In genomic region chr2:182101263-182101662, GRCh38 we compare ENCODE assay signal across 11 cellular contexts.
DNase-seq lines count a peak whose midpoint lies in the region; ATAC-seq and TF ChIP-seq lines count a peak whose summit lies in the region.
"Had no signal": no experiment of that assay in that cellular context is flagged by ENCODE, and none has a peak within 500 bp of the region (broad histone marks: within the 10 kb centered on the region; RNA-seq: fewer than 3 reads in every experiment).

No MANE protein-coding gene starts in this region.

- H3K27me3 ChIP-seq in GM06990 (replicated peaks; ENCODE audit: control insufficient read depth, insufficient read depth, low read length), result no peaks in the 10 kb centered on the region
- no peaks in the 10 kb centered on the region for H3K27me3 ChIP-seq in GM23338 (ENCODE audit: insufficient read depth)
- H3K27me3 ChIP-seq in OCI-LY3 (ENCODE audit: low read depth, low read length), result no peaks in the 10 kb centered on the region
- no peaks in the 10 kb centered on the region for H3K27me3 ChIP-seq in iPS DF 6.9 (ENCODE audit: control insufficient read depth, insufficient read depth, low read length)
- H3K27me3 ChIP-seq: Peyer's patch had no signal

- H3K27ac Mint-ChIP-seq in GM23338, result peak overlapping the region; percentile 58; the same call in 1 of the 2 replicates
- H3K27ac Mint-ChIP-seq: dendritic cell treated with granulocyte-macrophage colony-stimulating factor and Interleukin-4, amounts not matched to agents 40 ng/mL and 50 ng/mL, for 4 days had no signal

- H3K36me3 Mint-ChIP-seq in GM23338 (ENCODE audit: low read depth), result no peaks in the 10 kb centered on the region

- no peak overlapping the region for H3K27ac ChIP-seq in GM23338 (ENCODE audit: low read depth)
- H3K27ac ChIP-seq in OCI-LY3 (ENCODE audit: low read length), result no peak overlapping the region
- no peak overlapping the region for H3K27ac ChIP-seq in iPS DF 6.9 (ENCODE audit: low read length)
- H3K27ac ChIP-seq: Peyer's patch had no signal

- no peak overlapping the region for H3K4me2 ChIP-seq in GM23338
- H3K4me2 ChIP-seq in OCI-LY3 (ENCODE audit: low read length), result no peak overlapping the region

- H2AFZ ChIP-seq in GM23338 (no peak overlapping the region), OCI-LY3 (ENCODE audit: low read depth, low read length) (no peak overlapping the region)

- TF ChIP-seq CTCF in GM06990 (IDR thresholded peaks at IDR 0.05; ENCODE audit: insufficient read depth, low read length, poor library complexity, severe bottlenecking), result peak; percentile 16
- TF ChIP-seq CTCF in GM23338 (conservative IDR thresholded peaks at IDR 0.05; ENCODE audit: low read depth in 2 of 2), result peak in 1 of 2 experiments; percentile 63; a peak in 3 of 4 replicates
- TF ChIP-seq CTCF in OCI-LY3 (IDR thresholded peaks at IDR 0.05; ENCODE audit: low read depth, low read length), result peak; percentile 38

- peak; percentile 61 for ATAC-seq in GM23338

- H3K9me3 Mint-ChIP-seq in GM23338, result no peaks in the 10 kb centered on the region
- H3K9me3 Mint-ChIP-seq: dendritic cell treated with granulocyte-macrophage colony-stimulating factor and Interleukin-4, amounts not matched to agents 40 ng/mL and 50 ng/mL, for 4 days had no signal

- no peaks in the 10 kb centered on the region for H3F3A ChIP-seq in GM23338 (replicated peaks; ENCODE audit: low read depth)

- peaks cover 5% of the 10 kb centered on the region; the same call in 1 of the 2 replicates for H3K4me1 ChIP-seq in GM23338 (ENCODE audit: insufficient read depth)
- H3K4me1 ChIP-seq in OCI-LY3 (ENCODE audit: low read length), result peaks cover 22% of the 10 kb centered on the region
- H3K4me1 ChIP-seq in iPS DF 6.9 (ENCODE audit: control insufficient read depth, insufficient read depth, low read length), result peaks cover 1% of the 10 kb centered on the region
- H3K4me1 ChIP-seq: Peyer's patch had no signal

- DNase-seq in GM06990 (ENCODE audit: extremely low read depth, insufficient read length), result no peak
- DNase-seq in GM23338 (ENCODE audit: low spot score), result peak; percentile 59
- peak; percentile 16 for DNase-seq in iPS DF 6.9 (ENCODE audit: low read depth, low spot score)
- no peak for DNase-seq in NK-92 treated with Interleukin-12 subunit alpha and Interleukin-12 subunit beta, amount 100 ng/mL, for 24 hours (lab: John Stamatoyannopoulos, UW)
- no peak for DNase-seq in activated CD4-positive, CD25-positive, alpha-beta regulatory T cell (lab: John Stamatoyannopoulos, UW)
- no peak for DNase-seq in activated CD4-positive, alpha-beta T cell treated with anti-CD3 and anti-CD28 coated beads, Interleukin-2, amount 50 U/mL, for 1 hour
- DNase-seq in NCI-H446 treated with DMSO at 0.1 percent for 48 hours (lab: John Stamatoyannopoulos, UW), result no peak
- DNase-seq: Peyer's patch; stimulated activated CD4-positive, alpha-beta T cell treated with anti-CD3 and anti-CD28 coated beads, Interleukin-1b, Interleukin-23, amount 100 ng/mL, for 48 hours had no signal

- no peaks in the 10 kb centered on the region for H3K36me3 ChIP-seq in GM06990 (ENCODE audit: control insufficient read depth, insufficient read depth, low read length)
- no peaks in the 10 kb centered on the region for H3K36me3 ChIP-seq in GM23338 (ENCODE audit: insufficient read depth)
- no peaks in the 10 kb centered on the region for H3K36me3 ChIP-seq in OCI-LY3 (replicated peaks; ENCODE audit: low read depth, low read length)
- no peaks in the 10 kb centered on the region for H3K36me3 ChIP-seq in iPS DF 6.9 (ENCODE audit: control insufficient read depth, insufficient read depth, low read length)
- H3K36me3 ChIP-seq: Peyer's patch had no signal

- H3K9ac ChIP-seq in OCI-LY3 (ENCODE audit: low read length), result no peak overlapping the region

- no peaks in the 10 kb centered on the region for H4K20me1 ChIP-seq in GM23338 (replicated peaks; ENCODE audit: insufficient read depth)
- H4K20me1 ChIP-seq in OCI-LY3 (ENCODE audit: insufficient read depth, low read length), result no peaks in the 10 kb centered on the region

- peaks cover 8% of the 10 kb centered on the region; the same call in 2 of the 3 replicates for H3K4me1 Mint-ChIP-seq in GM23338

- H3K79me2 ChIP-seq in GM23338 (replicated peaks; ENCODE audit: insufficient read depth) (no peaks in the 10 kb centered on the region), OCI-LY3 (ENCODE audit: low read length) (no peaks in the 10 kb centered on the region)

- no peaks in the 10 kb centered on the region for H3K27me3 Mint-ChIP-seq in GM23338 (ENCODE audit: insufficient read depth, low read depth, poor library complexity)
- H3K27me3 Mint-ChIP-seq: dendritic cell treated with granulocyte-macrophage colony-stimulating factor and Interleukin-4, amounts not matched to agents 40 ng/mL and 50 ng/mL, for 4 days had no signal

- H3K4me3 Mint-ChIP-seq in GM23338, result no peak overlapping the region
- H3K4me3 Mint-ChIP-seq: dendritic cell treated with granulocyte-macrophage colony-stimulating factor and Interleukin-4, amounts not matched to agents 40 ng/mL and 50 ng/mL, for 4 days had no signal

- H3K9me2 ChIP-seq in GM23338 (ENCODE audit: insufficient read depth), result no peaks in the 10 kb centered on the region

- H3K9me3 ChIP-seq in OCI-LY3 (ENCODE audit: insufficient read depth, low read length) (no peaks in the 10 kb centered on the region; the same call in 1 of the 2 replicates), iPS DF 6.9 (ENCODE audit: control insufficient read depth, insufficient read depth, low read length) (no peaks in the 10 kb centered on the region)
- H3K9me3 ChIP-seq: Peyer's patch had no signal

- H3K4me3 ChIP-seq in GM06990 (replicated peaks; ENCODE audit: low read depth, low read length) (no peak overlapping the region), GM23338 (no peak overlapping the region), OCI-LY3 (ENCODE audit: low read length) (no peak overlapping the region), iPS DF 6.9 (ENCODE audit: low read length) (no peak overlapping the region)
- H3K4me3 ChIP-seq: Peyer's patch had no signal

TF ChIP-seq in GM23338, 12 proteins besides CTCF, POLR2A, EP300 and RAD21 (continues in another document):
- TF ChIP-seq EZH2 (IDR thresholded peaks at IDR 0.05; ENCODE audit: low read depth, unreplicated experiment) (no peak), ZNF114 (CRISPR knock-in tag; IDR thresholded peaks at IDR 0.05) (no peak), REST (IDR thresholded peaks at IDR 0.05; ENCODE audit: unreplicated experiment) (no peak), ETS1 (IDR thresholded peaks at IDR 0.05) (no peak)

Comparison
In these comparisons a context has a peak if more than half of its experiments do, and no peak if none do; other contexts are left out.
1. DNase-seq: peak in GM23338 (single experiment) and iPS DF 6.9 (single experiment); none in GM06990 (single experiment), NK-92 treated with Interleukin-12 subunit alpha and Interleukin-12 subunit beta, amount 100 ng/mL, for 24 hours (single experiment), activated CD4-positive, CD25-positive, alpha-beta regulatory T cell (0 of 4), activated CD4-positive, alpha-beta T cell treated with anti-CD3 and anti-CD28 coated beads, Interleukin-2, amount 50 U/mL, for 1 hour (single experiment) and NCI-H446 treated with DMSO at 0.1 percent for 48 hours (single experiment).